22 cellular contexts compared by ENCODE assay signal in genomic region chr22:45640941-45641621, GRCh38. TPM values are rescaled to one million over a fixed set of nuclear protein-coding genes. Genes with fewer than 3 reads are reported as not detected.
DNase-seq lines count a peak whose midpoint lies in the region; ATAC-seq, FAIRE-seq and TF ChIP-seq lines count a peak whose summit lies in the region.
"Had no signal": no experiment of that assay in that cellular context is flagged by ENCODE, and none has a peak within 500 bp of the region (broad histone marks: within the 10 kb centered on the region; RNA-seq: fewer than 3 reads in every experiment).

No MANE protein-coding gene starts in this region.

- no peak for TF ChIP-seq EP300 in HepG2 (IDR thresholded peaks at IDR 0.05; ENCODE audit: low read depth in 2 of 2, low read length in 2 of 2)
- TF ChIP-seq EP300 in HepG2 (CRISPR knock-in tag; IDR thresholded peaks at IDR 0.05; ENCODE audit: borderline replicate concordance), result no peak

- H3K4me3 ChIP-seq in BLaER1 treated with 17β-estradiol and CSF1 and Interleukin-3, amounts not matched to agents 10 nM and 100 nM, result no peak overlapping the region
- H3K4me3 ChIP-seq in Loucy (ENCODE audit: low read length, poor library complexity, severe bottlenecking) (peak overlapping the region; percentile 63), HepG2 (replicated peaks in 1 of 3; ENCODE audit: insufficient read depth in 1 of 3, low read depth in 2 of 3, low read length in 3 of 3) (no peak overlapping the region), left lung (no peak overlapping the region)
- H3K4me3 ChIP-seq: Peyer's patch, SJSA1 had no signal

- H3K9me3 Mint-ChIP-seq in type B pancreatic cell, result no peaks in the 10 kb centered on the region
- H3K9me3 Mint-ChIP-seq: CD4-positive, alpha-beta memory T cell had no signal

- intact Hi-C loops in HepG2 (cut with micrococcal nuclease; ENCODE audit: unreplicated experiment), result loop anchor here (10.0 kb wide), 2 partner anchors 184 to 224 kb away; no protein-coding TSS in a partner anchor
- intact Hi-C loops in left lung (cut with DNase I), result no loop called here

- H3K27me3 Mint-ChIP-seq in type B pancreatic cell, result peaks cover 36% of the 10 kb centered on the region

- no peak for FAIRE-seq in HepG2 (lab: Jason Lieb, UNC)
- FAIRE-seq: GM12891, HTR-8/SVneo had no signal

- H3K27me3 ChIP-seq in BLaER1 treated with 17β-estradiol and CSF1 and Interleukin-3, amounts not matched to agents 10 nM and 100 nM, result peaks cover 0 to 31% (median 6%) of the 10 kb centered on the region in 11 experiments; a peak in 11 of 22 replicates
- H3K27me3 ChIP-seq in Loucy (ENCODE audit: insufficient read depth, low read length, poor library complexity, severe bottlenecking), result no peaks in the 10 kb centered on the region
- no peaks in the 10 kb centered on the region; a peak in 1 of 5 replicates for H3K27me3 ChIP-seq in HepG2 (ENCODE audit: control insufficient read depth in 1 of 2, insufficient read depth in 2 of 2, low read length in 2 of 2)
- H3K27me3 ChIP-seq in left lung, result peaks cover 0 to 88% of the 10 kb centered on the region in 2 donors
- H3K27me3 ChIP-seq: Peyer's patch, SJSA1 had no signal

- DNase-seq in HepG2 (ENCODE audit: low spot score) (no peak), type B pancreatic cell (ENCODE audit: extremely low spot score, unreplicated experiment) (peak; percentile 65), hypothalamus (lab: John Stamatoyannopoulos, UW) (no peak), left lung (no peak)
- DNase-seq: Caco-2; CD4-positive, alpha-beta memory T cell; GOT3; IMR-90; MV-4-11; NCI-H1694 treated with DMSO at 0.1 percent for 48 hours; NCI-H2081 treated with DMSO at 0.1 percent for 48 hours; NCI-H2171 treated with DMSO at 0.1 percent for 48 hours; NCI-H524 treated with DMSO at 0.1 percent for 48 hours; NCI-H82 had no signal

- H3F3A ChIP-seq in Loucy (ENCODE audit: low read depth), result peaks cover 8% of the 10 kb centered on the region; the same call in 1 of the 2 replicates

- H3K27ac ChIP-seq in BLaER1 treated with 17β-estradiol and CSF1 and Interleukin-3, amounts not matched to agents 10 nM and 100 nM, result peak overlapping the region in 8 of 11 experiments; percentile 63 to 84 (median 80); a peak in 11 of 22 replicates
- no peak overlapping the region for H3K27ac ChIP-seq in HepG2 (ENCODE audit: extremely low read length, insufficient read depth, low read length)
- H3K27ac ChIP-seq in left lung, result no peak overlapping the region
- H3K27ac ChIP-seq: KMS-11, Peyer's patch, SJSA1 had no signal

- no peaks in the 10 kb centered on the region for H3K36me3 Mint-ChIP-seq in type B pancreatic cell
- H3K36me3 Mint-ChIP-seq: CD4-positive, alpha-beta memory T cell had no signal

- H3K4me3 Mint-ChIP-seq in type B pancreatic cell, result no peak overlapping the region
- H3K4me3 Mint-ChIP-seq: CD4-positive, alpha-beta memory T cell had no signal

- no peak for TF ChIP-seq POLR2A in HepG2 (IDR thresholded peaks at IDR 0.05; ENCODE audit: insufficient read depth in 1 of 2, low read depth in 2 of 2, low read length in 2 of 2)

- POLR2A ChIA-PET in HepG2 (lab: Yijun Ruan, JAX), result no interaction called here

- 81% methylated on average over 17 of the region's 24 CpGs for WGBS in HepG2 (ENCODE audit: low lambda C conversion rate)

- peak overlapping the region in 10 of 11 experiments; percentile 83 to 97 (median 88); a peak in 19 of 22 replicates for H3K4me2 ChIP-seq in BLaER1 treated with 17β-estradiol and CSF1 and Interleukin-3, amounts not matched to agents 10 nM and 100 nM
- peak overlapping the region; percentile 76 for H3K4me2 ChIP-seq in Loucy (ENCODE audit: low read depth, low read length, poor library complexity, severe bottlenecking)
- no peak overlapping the region for H3K4me2 ChIP-seq in HepG2 (ENCODE audit: low read depth, low read length)
- H3K4me2 ChIP-seq: KMS-11 had no signal

- H3K4me1 ChIP-seq in BLaER1 treated with 17β-estradiol and CSF1 and Interleukin-3, amounts not matched to agents 10 nM and 100 nM, result peaks cover 38 to 87% (median 53%) of the 10 kb centered on the region in 10 experiments
- peaks cover 58% of the 10 kb centered on the region for H3K4me1 ChIP-seq in Loucy (ENCODE audit: insufficient read depth, low read length, poor library complexity, severe bottlenecking)
- H3K4me1 ChIP-seq in HepG2 (ENCODE audit: insufficient read depth, low read length), result peaks cover 74% of the 10 kb centered on the region
- H3K4me1 ChIP-seq in left lung, result peaks cover 13 to 33% of the 10 kb centered on the region in 2 donors

- ATAC-seq in HepG2 (no peak), HG03432 (IDR thresholded peaks at IDR 0.05; ENCODE audit: unreplicated experiment) (no peak), left lung (no peak)

- H3K9me3 ChIP-seq in BLaER1 treated with 17β-estradiol and CSF1 and Interleukin-3, amounts not matched to agents 10 nM and 100 nM (replicated peaks in 1 of 11), result no peaks in the 10 kb centered on the region
- H3K9me3 ChIP-seq in Loucy (ENCODE audit: insufficient read depth, low read depth, low read length) (no peaks in the 10 kb centered on the region), HepG2 (ENCODE audit: low read length) (no peaks in the 10 kb centered on the region), left lung (no peaks in the 10 kb centered on the region)
- H3K9me3 ChIP-seq: Caco-2, Peyer's patch, SJSA1 had no signal

- H4K20me1 ChIP-seq in BLaER1 treated with 17β-estradiol and CSF1 and Interleukin-3, amounts not matched to agents 10 nM and 100 nM, result no peaks in the 10 kb centered on the region
- no peaks in the 10 kb centered on the region for H4K20me1 ChIP-seq in Loucy (ENCODE audit: insufficient read depth, low read length, poor library complexity, severe bottlenecking)
- no peaks in the 10 kb centered on the region for H4K20me1 ChIP-seq in HepG2 (ENCODE audit: insufficient read depth, low read length)

- CTCF ChIA-PET in HepG2 (lab: Yijun Ruan, JAX; ENCODE audit: low intra/inter-chr PET ratio, low total read pairs), result no interaction called here

- no TSS peak for BruUV-seq in HepG2 (replicated peaks; lab: Mats Ljungman, UMichigan)

- no peaks in the 10 kb centered on the region for H3K36me3 ChIP-seq in BLaER1 treated with 17β-estradiol and CSF1 and Interleukin-3, amounts not matched to agents 10 nM and 100 nM
- no peaks in the 10 kb centered on the region for H3K36me3 ChIP-seq in Loucy (ENCODE audit: insufficient read depth, low read length)
- H3K36me3 ChIP-seq in HepG2 (replicated peaks in 1 of 2; ENCODE audit: control insufficient read depth in 1 of 2, insufficient read depth in 2 of 2, low read length in 2 of 2), result no peaks in the 10 kb centered on the region
- H3K36me3 ChIP-seq in left lung, result no peaks in the 10 kb centered on the region
- H3K36me3 ChIP-seq: Peyer's patch, SJSA1 had no signal

- H3K27ac Mint-ChIP-seq in type B pancreatic cell, result no peak overlapping the region

- H3K79me2 ChIP-seq in Loucy (ENCODE audit: insufficient read depth, low read length) (no peaks in the 10 kb centered on the region), HepG2 (ENCODE audit: insufficient read depth, low read length) (no peaks in the 10 kb centered on the region)

- no peak for TF ChIP-seq RAD21 in HepG2 (CRISPR knock-in tag; IDR thresholded peaks at IDR 0.05)

- TF ChIP-seq CTCF in Loucy (conservative IDR thresholded peaks at IDR 0.05; ENCODE audit: low read length) (no peak), HepG2 (CRISPR knock-in tag; IDR thresholded peaks at IDR 0.05) (no peak), type B pancreatic cell (conservative IDR thresholded peaks at IDR 0.05) (no peak), left lung (IDR thresholded peaks at IDR 0.05) (no peak)

- in situ Hi-C loops in HepG2 (cut with HindIII; ENCODE audit: extremely low pct_ligation_motif_present, low pct_unique_long_range_greater_than_20kb), result loop anchor here (5.0 to 25.0 kb wide), 3 partner anchors 64 to 471 kb away; no protein-coding TSS in a partner anchor

- no peak overlapping the region for H2AFZ ChIP-seq in Loucy (ENCODE audit: low read length)
- no peak overlapping the region for H2AFZ ChIP-seq in HepG2 (ENCODE audit: low read length)

- H3K9me2 ChIP-seq in Loucy (replicated peaks; ENCODE audit: low read depth, low read length), result no peaks in the 10 kb centered on the region

- peak overlapping the region in 3 of 11 experiments; percentile 56 to 65 (median 64); a peak in 3 of 22 replicates for H3K9ac ChIP-seq in BLaER1 treated with 17β-estradiol and CSF1 and Interleukin-3, amounts not matched to agents 10 nM and 100 nM
- peak overlapping the region; percentile 74 for H3K9ac ChIP-seq in Loucy (ENCODE audit: low read depth, low read length, poor library complexity, severe bottlenecking)
- no peak overlapping the region for H3K9ac ChIP-seq in HepG2 (ENCODE audit: insufficient read depth, low read depth, low read length)
- H3K9ac ChIP-seq: KMS-11 had no signal

- peaks cover 21% of the 10 kb centered on the region for H3K4me1 Mint-ChIP-seq in type B pancreatic cell (ENCODE audit: unreplicated experiment)

TF ChIP-seq in HepG2, 621 proteins besides CTCF, POLR2A, EP300 and RAD21:
- TF ChIP-seq HDAC1 (CRISPR knock-in tag; IDR thresholded peaks at IDR 0.05) (no peak), ZNF768 (CRISPR knock-in tag; IDR thresholded peaks at IDR 0.05) (peak; percentile 97)

RNA-seq across cellular contexts. Expression of gene ATXN10, which starts 30.6 kb away (rescaled TPM):
- 60.1 and 136 TPM in 2 replicates for total RNA-seq in HepG2 (2016; rRNA removed; fragmentation: Illumina TruSeq; extraction: Trizol)
- total RNA-seq in HepG2 (2016; cell fraction: cytosol; rRNA removed; fragmentation: Illumina TruSeq; extraction: Trizol; ENCODE audit: low read depth), result 427 and 465 TPM in 2 replicates
- 62.2 and 127 TPM in 2 replicates for total RNA-seq in HepG2 (2016; cell fraction: insoluble cytoplasmic fraction; rRNA removed; fragmentation: Illumina TruSeq; extraction: Trizol)
- total RNA-seq in HepG2 (2016; cell fraction: membrane; rRNA removed; fragmentation: Illumina TruSeq; extraction: Trizol), result 131 and 135 TPM in 2 replicates
- 67.8 and 78.6 TPM in 2 replicates for total RNA-seq in HepG2 (2016; cell fraction: nucleus; rRNA removed; fragmentation: Illumina TruSeq; extraction: Trizol)
- 162 and 194 TPM in 2 replicates for polyA plus RNA-seq in HepG2 (2011; rRNA removed)
- polyA plus RNA-seq in HepG2 (2011; cell fraction: cytosol; rRNA removed), result 81.2 and 134 TPM in 2 replicates
- polyA plus RNA-seq in HepG2 (2011; cell fraction: nucleus; rRNA removed), result 23.1 and 30.4 TPM in 2 replicates
- polyA plus RNA-seq in HepG2 (2012), result 126 and 155 TPM in 2 replicates
- polyA plus RNA-seq in HepG2 (2016; cell fraction: cytosol; fragmentation: Illumina TruSeq; extraction: Trizol; ENCODE audit: low read depth), result 16.3 and 18.9 TPM in 2 replicates
- 227 and 248 TPM in 2 replicates for polyA plus RNA-seq in HepG2 (2016; cell fraction: insoluble cytoplasmic fraction; fragmentation: Illumina TruSeq; extraction: Trizol; ENCODE audit: low read depth)
- polyA plus RNA-seq in HepG2 (2016; cell fraction: membrane; fragmentation: Illumina TruSeq; extraction: Trizol; ENCODE audit: low read depth), result 22.8 and 26.0 TPM in 2 replicates
- 96.5 and 111 TPM in 2 replicates for polyA plus RNA-seq in HepG2 (2016; cell fraction: nucleus; fragmentation: Illumina TruSeq; extraction: Trizol; ENCODE audit: insufficient read depth, low read depth)
- 126 and 271 TPM in 2 replicates for polyA minus RNA-seq in HepG2 (2011; rRNA and poly(A)+ RNA removed; ENCODE audit: low replicate concordance)
- 105 and 118 TPM in 2 replicates for polyA minus RNA-seq in HepG2 (2011; cell fraction: cytosol; rRNA and poly(A)+ RNA removed)
- 95.1 and 136 TPM in 2 replicates for polyA minus RNA-seq in HepG2 (2011; cell fraction: nucleus; rRNA and poly(A)+ RNA removed)
- 117 and 182 TPM in 2 replicates for total RNA-seq in type B pancreatic cell (ENCODE audit: low replicate concordance)
- 100 to 1,000 TPM; 117 to 131 TPM for total RNA-seq in left lung

Comparison
In these comparisons a context has a peak if more than half of its experiments do, and no peak if none do; other contexts are left out.
1. H3K27ac ChIP-seq: peak in BLaER1 treated with 17β-estradiol and CSF1 and Interleukin-3, amounts not matched to agents 10 nM and 100 nM (8 of 11); none in HepG2 (single experiment) and left lung (0 of 2).